ENCODE assay signal across 22 cellular contexts in genomic region chr9:82057805-82058204, GRCh38.
"Had no signal": no experiment of that assay in that cellular context is flagged by ENCODE, and none has a peak within 500 bp of the region (broad histone marks: within the 10 kb centered on the region; RNA-seq: fewer than 3 reads in every experiment).

No MANE protein-coding gene starts in this region.

- H3K4me3 Mint-ChIP-seq: activated naive CD4-positive, alpha-beta T cell treated with anti-CD3 and anti-CD28 coated beads for 36 hours; activated naive CD8-positive, alpha-beta T cell treated with anti-CD3 and anti-CD28 coated beads, Interleukin-2, amount 10 ng/mL, durations not matched to agents 7 days and 5 days; activated T-cell treated with anti-CD3 and anti-CD28 coated beads, Interleukin-2, amount 50 U/mL, for 4 hours; endodermal cell; memory B cell; nephron progenitor cell had no signal

- ATAC-seq: activated T-cell treated with anti-CD3 and anti-CD28 coated beads, Interleukin-2, amount 50 U/mL, for 4 hours; heart left ventricle; left cardiac atrium; right lobe of liver had no signal

- H3K4me3 ChIP-seq: esophagus squamous epithelium, heart left ventricle, right lobe of liver, smooth muscle cell, upper lobe of left lung had no signal

- H3K36me3 Mint-ChIP-seq: activated naive CD8-positive, alpha-beta T cell treated with anti-CD3 and anti-CD28 coated beads, Interleukin-2, amount 10 ng/mL, durations not matched to agents 7 days and 5 days; memory B cell had no signal

- H3K36me3 ChIP-seq: esophagus squamous epithelium, heart left ventricle, right lobe of liver, upper lobe of left lung had no signal

- H3K9me3 Mint-ChIP-seq: activated naive CD4-positive, alpha-beta T cell treated with anti-CD3 and anti-CD28 coated beads for 36 hours; activated naive CD8-positive, alpha-beta T cell treated with anti-CD3 and anti-CD28 coated beads, Interleukin-2, amount 10 ng/mL, durations not matched to agents 7 days and 5 days; activated T-cell treated with anti-CD3 and anti-CD28 coated beads, Interleukin-2, amount 50 U/mL, for 4 hours; memory B cell had no signal

- H3K27ac Mint-ChIP-seq: activated naive CD4-positive, alpha-beta T cell treated with anti-CD3 and anti-CD28 coated beads for 36 hours; activated naive CD8-positive, alpha-beta T cell treated with anti-CD3 and anti-CD28 coated beads, Interleukin-2, amount 10 ng/mL, durations not matched to agents 7 days and 5 days; endodermal cell; memory B cell; nephron progenitor cell had no signal

- H3K27ac ChIP-seq: esophagus squamous epithelium, heart left ventricle, right lobe of liver, upper lobe of left lung had no signal

- H3K27me3 Mint-ChIP-seq: activated naive CD8-positive, alpha-beta T cell treated with anti-CD3 and anti-CD28 coated beads, Interleukin-2, amount 10 ng/mL, durations not matched to agents 7 days and 5 days had no signal

- H3K4me1 ChIP-seq: esophagus squamous epithelium, heart left ventricle, right lobe of liver, upper lobe of left lung had no signal

- DNase-seq: activated naive CD4-positive, alpha-beta T cell treated with anti-CD3 and anti-CD28 coated beads for 36 hours; activated naive CD8-positive, alpha-beta T cell treated with anti-CD3 and anti-CD28 coated beads, Interleukin-2, amount 10 ng/mL, durations not matched to agents 7 days and 5 days; activated T-cell treated with anti-CD3 and anti-CD28 coated beads, Interleukin-2, amount 50 U/mL, for 4 hours; amniotic stem cell; cerebellar nuclear complex; cortex of kidney; endodermal cell; esophagus squamous epithelium; heart left ventricle; islet precursor cell; left cardiac atrium; nephron progenitor cell; nucleus accumbens; right lobe of liver; stimulated activated CD4-positive, alpha-beta T cell treated with anti-CD3 and anti-CD28 coated beads, Interleukin-15, amount 100 ng/mL, for 24 hours; stimulated activated CD8-positive, alpha-beta memory T cell treated with anti-CD3 and anti-CD28 coated beads, Interleukin-4, amount 100 ng/mL, for 48 hours; stimulated activated naive CD4-positive, alpha-beta T cell; T-helper 1 cell; T-helper 9 cell; upper lobe of left lung had no signal

- H3K27me3 ChIP-seq: esophagus squamous epithelium, heart left ventricle, right lobe of liver, upper lobe of left lung had no signal

- H3K4me2 ChIP-seq: smooth muscle cell had no signal

- H3K9me3 ChIP-seq: esophagus squamous epithelium, heart left ventricle, right lobe of liver, upper lobe of left lung had no signal

- H3K4me1 Mint-ChIP-seq: activated naive CD8-positive, alpha-beta T cell treated with anti-CD3 and anti-CD28 coated beads, Interleukin-2, amount 10 ng/mL, durations not matched to agents 7 days and 5 days; endodermal cell had no signal
